1 cellular context compared by ENCODE assay signal in genomic region chr14:99480856-99481744, GRCh38.
A peak's percentile ranks its signal among the peaks of the same experiment; 100 is the strongest.
TF ChIP-seq lines count a peak whose summit lies in the region.

CCNK (plus strand) TSS chr14:99481409; CDS start chr14:99492678, 11,269 bp downstream.
SETD3 (minus strand) TSS chr14:99480859; CDS start chr14:99465805, 15,054 bp downstream.

TF ChIP-seq in HEK293, 187 proteins besides CTCF, POLR2A, EP300 and RAD21 (continued from another document and continues in another):
- TF ChIP-seq ZBTB11 (tag by site-specific recombination; conservative IDR thresholded peaks at IDR 0.05; ENCODE audit: low read depth) (no peak), ZBTB7A (tag by site-specific recombination; IDR thresholded peaks at IDR 0.05; ENCODE audit: low read depth) (0 out of 2 replicates have a peak, but pooled peaks have one; percentile 59), ZNF426 (tag by site-specific recombination; IDR thresholded peaks at IDR 0.05) (no peak), ZNF221 (tag by site-specific recombination; IDR thresholded peaks at IDR 0.05; ENCODE audit: borderline replicate concordance) (no peak), PBX3 (CRISPR knock-in tag; IDR thresholded peaks at IDR 0.05) (no peak), ZFHX2 (tag by site-specific recombination; conservative IDR thresholded peaks at IDR 0.05) (peak; percentile 93), KLF10 (tag by site-specific recombination; IDR thresholded peaks at IDR 0.05) (peak; percentile 82), ZNF175 (tag by site-specific recombination; IDR thresholded peaks at IDR 0.05) (no peak), SP2 (tag by site-specific recombination; IDR thresholded peaks at IDR 0.05) (peak; percentile 89), ZNF701 (tag by site-specific recombination; IDR thresholded peaks at IDR 0.05) (no peak), ZNF548 (tag by site-specific recombination; IDR thresholded peaks at IDR 0.05) (no peak), ZNF501 (tag by site-specific recombination; IDR thresholded peaks at IDR 0.05) (peak; percentile 82; the same call in 1 of the 2 replicates), HOXA7 (CRISPR knock-in tag; IDR thresholded peaks at IDR 0.05; ENCODE audit: borderline replicate concordance) (no peak), INSM2 (tag by site-specific recombination; IDR thresholded peaks at IDR 0.05) (peak; percentile 40; the same call in 1 of the 2 replicates), ZBTB21 (tag by site-specific recombination; IDR thresholded peaks at IDR 0.05) (peak; percentile 72), ZSCAN4 (tag by site-specific recombination; IDR thresholded peaks at IDR 0.05) (no peak), ZNF629 (tag by site-specific recombination; IDR thresholded peaks at IDR 0.05) (peak; percentile 83), ZNF155 (tag by site-specific recombination; IDR thresholded peaks at IDR 0.05) (no peak), ZFP37 (tag by site-specific recombination; IDR thresholded peaks at IDR 0.05) (peak; percentile 48), ZBTB48 (tag by site-specific recombination; IDR thresholded peaks at IDR 0.05) (0 out of 2 replicates have a peak, but pooled peaks have one; percentile 50), ZNF747 (tag by site-specific recombination; IDR thresholded peaks at IDR 0.05) (no peak), ZSCAN30 (tag by site-specific recombination; IDR thresholded peaks at IDR 0.05) (peak; percentile 19; the same call in 1 of the 2 replicates), ZNF26 (tag by site-specific recombination; IDR thresholded peaks at IDR 0.05) (no peak), ZNF639 (tag by site-specific recombination; IDR thresholded peaks at IDR 0.05) (peak; percentile 79), PRDM10 (tag by site-specific recombination; IDR thresholded peaks at IDR 0.05) (peak; percentile 77), REPIN1 (tag by site-specific recombination; IDR thresholded peaks at IDR 0.05; ENCODE audit: low read depth) (peak; percentile 26; the same call in 1 of the 2 replicates), HOXD13 (CRISPR knock-in tag; IDR thresholded peaks at IDR 0.05; ENCODE audit: borderline replicate concordance) (no peak), ZNF692 (tag by site-specific recombination; IDR thresholded peaks at IDR 0.05) (peak; percentile 23; the same call in 1 of the 2 replicates), ZNF324 (tag by site-specific recombination; IDR thresholded peaks at IDR 0.05) (no peak), SP7 (tag by site-specific recombination; IDR thresholded peaks at IDR 0.05) (peak; percentile 72), ZNF529 (tag by site-specific recombination; IDR thresholded peaks at IDR 0.05; ENCODE audit: insufficient replicate concordance) (no peak), ZNF776 (tag by site-specific recombination; IDR thresholded peaks at IDR 0.05; ENCODE audit: borderline replicate concordance) (no peak), KLF1 (tag by site-specific recombination; IDR thresholded peaks at IDR 0.05) (peak; percentile 38; the same call in 1 of the 2 replicates), MYNN (tag by site-specific recombination; IDR thresholded peaks at IDR 0.05; ENCODE audit: borderline replicate concordance) (no peak), ZNF777 (tag by site-specific recombination; IDR thresholded peaks at IDR 0.05; ENCODE audit: borderline replicate concordance) (no peak), ZNF202 (tag by site-specific recombination; IDR thresholded peaks at IDR 0.05; ENCODE audit: borderline replicate concordance) (no peak), ZFP69B (tag by site-specific recombination; IDR thresholded peaks at IDR 0.05) (no peak), ZNF239 (tag by site-specific recombination; IDR thresholded peaks at IDR 0.05) (no peak), ZNF302 (tag by site-specific recombination; IDR thresholded peaks at IDR 0.05; ENCODE audit: low read depth) (no peak), ZNF558 (tag by site-specific recombination; IDR thresholded peaks at IDR 0.05) (no peak), ZNF423 (tag by site-specific recombination; IDR thresholded peaks at IDR 0.05) (0 out of 2 replicates have a peak, but pooled peaks have one; percentile 10), ZNF660 (tag by site-specific recombination; IDR thresholded peaks at IDR 0.05) (no peak), ZNF624 (tag by site-specific recombination; IDR thresholded peaks at IDR 0.05) (no peak), ZBTB44 (tag by site-specific recombination; IDR thresholded peaks at IDR 0.05) (no peak), ZNF37A (tag by site-specific recombination; IDR thresholded peaks at IDR 0.05) (no peak), ZNF138 (tag by site-specific recombination; IDR thresholded peaks at IDR 0.05; ENCODE audit: borderline replicate concordance) (no peak), ZNF791 (tag by site-specific recombination; IDR thresholded peaks at IDR 0.05) (no peak), ZNF248 (tag by site-specific recombination; IDR thresholded peaks at IDR 0.05) (no peak), ZNF544 (tag by site-specific recombination; IDR thresholded peaks at IDR 0.05) (no peak), ZNF23 (tag by site-specific recombination; IDR thresholded peaks at IDR 0.05; ENCODE audit: borderline replicate concordance) (no peak), ZNF140 (tag by site-specific recombination; IDR thresholded peaks at IDR 0.05) (no peak), IKZF3 (tag by site-specific recombination; IDR thresholded peaks at IDR 0.05) (no peak)
